1 cellular context compared by ENCODE assay signal in the genomic region with DNA sequence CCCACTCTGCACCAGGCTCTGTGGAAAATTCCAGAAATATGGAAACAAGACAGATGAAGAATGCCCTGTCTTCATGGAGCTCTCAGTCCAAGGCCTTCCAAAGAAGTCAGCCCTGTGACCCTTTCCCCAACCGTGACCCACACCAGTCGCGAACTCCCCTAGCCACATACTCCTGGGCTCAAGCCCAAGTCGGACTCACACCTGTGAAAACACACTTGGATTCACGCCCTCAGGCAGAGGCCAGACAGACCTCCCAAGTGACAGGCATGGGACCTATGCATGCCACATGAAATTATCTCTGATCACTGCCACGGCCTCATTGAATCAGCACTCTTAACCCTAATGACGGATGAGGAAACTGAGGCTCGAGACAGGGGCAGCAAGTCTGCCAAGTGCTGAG.
TF ChIP-seq lines count a peak whose summit lies in the region.

No MANE protein-coding gene starts in this region.

TF ChIP-seq in HepG2, 621 proteins besides CTCF, POLR2A, EP300 and RAD21:
- TF ChIP-seq HNF4G (IDR thresholded peaks at IDR 0.05; ENCODE audit: borderline replicate concordance, low read depth, low read length) (no peak), HNF4G (CRISPR knock-in tag; IDR thresholded peaks at IDR 0.05; ENCODE audit: borderline replicate concordance, low read depth) (no peak), EEA1 (CRISPR knock-in tag; IDR thresholded peaks at IDR 0.05; ENCODE audit: borderline replicate concordance) (no peak), STAT5B (CRISPR knock-in tag; IDR thresholded peaks at IDR 0.05) (no peak), ZNF552 (CRISPR knock-in tag; IDR thresholded peaks at IDR 0.05; ENCODE audit: borderline replicate concordance) (no peak), MBNL3 (CRISPR knock-in tag; conservative IDR thresholded peaks at IDR 0.05) (no peak), ZBTB38 (CRISPR knock-in tag; IDR thresholded peaks at IDR 0.05) (peak; percentile 13; the same call in 1 of the 2 replicates), ZZZ3 (CRISPR knock-in tag; IDR thresholded peaks at IDR 0.05; ENCODE audit: borderline replicate concordance) (no peak)
